Comparison of ENCODE assay signal across 29 cellular contexts in genomic region chr11:7530013-7530412, GRCh38. TPM values are rescaled to one million over a fixed set of nuclear protein-coding genes. Genes with fewer than 3 reads are reported as not detected.
DNase-seq lines count a peak whose midpoint lies in the region; ATAC-seq, FAIRE-seq and TF ChIP-seq lines count a peak whose summit lies in the region.
"Had no signal": no experiment of that assay in that cellular context is flagged by ENCODE, and none has a peak within 500 bp of the region (broad histone marks: within the 10 kb centered on the region; RNA-seq: fewer than 3 reads in every experiment).

No MANE protein-coding gene starts in this region.

- TF ChIP-seq CTCF in psoas muscle (IDR thresholded peaks at IDR 0.05) (no peak), Peyer's patch (IDR thresholded peaks at IDR 0.05) (no peak)

- H3K27ac ChIP-seq in psoas muscle (no peak overlapping the region), Peyer's patch (no peak overlapping the region)
- H3K27ac ChIP-seq: RWPE1 had no signal

- H3K27me3 ChIP-seq in psoas muscle (ENCODE audit: insufficient read depth in 3 of 3, low read length in 2 of 3), result no peaks in the 10 kb centered on the region
- no peaks in the 10 kb centered on the region for H3K27me3 ChIP-seq in Peyer's patch
- H3K27me3 ChIP-seq: BE2C, MG63 had no signal

- H3K9me3 Mint-ChIP-seq in dendritic cell treated with granulocyte-macrophage colony-stimulating factor and Interleukin-4, amounts not matched to agents 40 ng/mL and 50 ng/mL, for 4 days, result no peaks in the 10 kb centered on the region
- H3K9me3 Mint-ChIP-seq: H9, HFFc6 had no signal

- H3K4me3 ChIP-seq in psoas muscle, result no peak overlapping the region
- H3K4me3 ChIP-seq in Peyer's patch, result no peak overlapping the region
- H3K4me3 ChIP-seq: GM23338, MG63 had no signal

- no peak for TF ChIP-seq POLR2A in Peyer's patch (IDR thresholded peaks at IDR 0.05)

- ATAC-seq in psoas muscle, result peak; percentile 69 to 85 (median 72)
- ATAC-seq in HG03045 (IDR thresholded peaks at IDR 0.05; ENCODE audit: unreplicated experiment), result no peak
- ATAC-seq: GM23338 had no signal

- DNase-seq in GM19239 (ENCODE audit: insufficient read length, low spot score) (no peak), psoas muscle (no peak), Peyer's patch (no peak), D341Med (ENCODE audit: low spot score) (no peak)
- DNase-seq in activated CD4-positive, alpha-beta T cell treated with anti-CD3 and anti-CD28 coated beads, Interleukin-2, amount 50 U/mL, for 4 hours, result no peak
- DNase-seq: BE2C, Calu3, DMS153, DND-41, H9, HFFc6, IMR-90, KG1, MG63, NCI-H1105 treated with DMSO at 0.1 percent for 48 hours, NCI-H146, NCI-H2029, NCI-H446 treated with DMSO at 0.1 percent for 48 hours, NCI-H526, NCI-H82, SHP77 had no signal

- peaks cover 37% of the 10 kb centered on the region for H3K4me1 ChIP-seq in psoas muscle
- peaks cover 0 to 4% (median under 1%) of the 10 kb centered on the region in 4 donors for H3K4me1 ChIP-seq in Peyer's patch
- H3K4me1 ChIP-seq: BE2C had no signal

- peak overlapping the region; percentile 27 for H3K27ac Mint-ChIP-seq in dendritic cell treated with granulocyte-macrophage colony-stimulating factor and Interleukin-4, amounts not matched to agents 40 ng/mL and 50 ng/mL, for 4 days
- H3K27ac Mint-ChIP-seq: GM23338, HFFc6 had no signal

- H3K36me3 Mint-ChIP-seq in dendritic cell treated with granulocyte-macrophage colony-stimulating factor and Interleukin-4, amounts not matched to agents 40 ng/mL and 50 ng/mL, for 4 days (ENCODE audit: low read depth), result peaks cover 77% of the 10 kb centered on the region

- peaks cover 18% of the 10 kb centered on the region for H3K4me1 Mint-ChIP-seq in dendritic cell treated with granulocyte-macrophage colony-stimulating factor and Interleukin-4, amounts not matched to agents 40 ng/mL and 50 ng/mL, for 4 days (ENCODE audit: low read depth)
- H3K4me1 Mint-ChIP-seq: GM23338 had no signal

- 36 to 90% (median 52%) methylated on average over 1 of the region's 1 CpG for WGBS in psoas muscle, 3 donors

- intact Hi-C loops in dendritic cell treated with granulocyte-macrophage colony-stimulating factor and Interleukin-4, amounts not matched to agents 40 ng/mL and 50 ng/mL, for 4 days (cut with micrococcal nuclease), result no loop called here
- intact Hi-C loops in psoas muscle (cut with DNase I), result no loop called here

- FAIRE-seq in GM19239 (lab: Jason Lieb, UNC), result peak; percentile 60
- FAIRE-seq: GM18507 had no signal

- no peaks in the 10 kb centered on the region for H3K27me3 Mint-ChIP-seq in dendritic cell treated with granulocyte-macrophage colony-stimulating factor and Interleukin-4, amounts not matched to agents 40 ng/mL and 50 ng/mL, for 4 days

- H3K4me3 Mint-ChIP-seq in dendritic cell treated with granulocyte-macrophage colony-stimulating factor and Interleukin-4, amounts not matched to agents 40 ng/mL and 50 ng/mL, for 4 days, result no peak overlapping the region
- H3K4me3 Mint-ChIP-seq: CD14-positive monocyte, GM23338, H9, HFFc6 had no signal

- H3K36me3 ChIP-seq in psoas muscle (ENCODE audit: insufficient read depth in 1 of 2, low read depth in 1 of 2) (no peaks in the 10 kb centered on the region), Peyer's patch (no peaks in the 10 kb centered on the region)
- H3K36me3 ChIP-seq: BE2C, MG63 had no signal

- H3K9me3 ChIP-seq in psoas muscle (no peaks in the 10 kb centered on the region), Peyer's patch (no peaks in the 10 kb centered on the region)
- H3K9me3 ChIP-seq: BE2C, MG63 had no signal

RNA-seq across cellular contexts. Expression of gene PPFIBP2, which starts 16.2 kb away (rescaled TPM):
- total RNA-seq in psoas muscle (10 to 100 TPM; 19.7 to 54.8 (median 32.5) TPM), Peyer's patch (100 to 1,000 TPM in 3 of 4 donors, 10 to 100 TPM in 1; 74.6 to 245 (median 148) TPM)
- 10 to 100 TPM in 2 of 3 donors, 1 to 10 TPM in 1; 7.4 to 19.0 (median 14.6) TPM for polyA plus RNA-seq in psoas muscle

RNA-seq across cellular contexts. Expression of gene OLFML1, which starts 44.7 kb away (rescaled TPM):
- total RNA-seq in psoas muscle (1 to 10 TPM; 1.1 to 7.2 (median 1.6) TPM), Peyer's patch (1 to 10 TPM; 2.3 to 8.4 (median 3.2) TPM)
- 1 to 10 TPM in 2 of 3 donors, under 1 TPM in 1; 0.81 to 1.5 (median 1.1) TPM for polyA plus RNA-seq in psoas muscle
- total RNA-seq: A673, Calu3, GM23338, H9, SK-MEL-5 had no signal
